1 cellular context compared by ENCODE assay signal in the genomic region with DNA sequence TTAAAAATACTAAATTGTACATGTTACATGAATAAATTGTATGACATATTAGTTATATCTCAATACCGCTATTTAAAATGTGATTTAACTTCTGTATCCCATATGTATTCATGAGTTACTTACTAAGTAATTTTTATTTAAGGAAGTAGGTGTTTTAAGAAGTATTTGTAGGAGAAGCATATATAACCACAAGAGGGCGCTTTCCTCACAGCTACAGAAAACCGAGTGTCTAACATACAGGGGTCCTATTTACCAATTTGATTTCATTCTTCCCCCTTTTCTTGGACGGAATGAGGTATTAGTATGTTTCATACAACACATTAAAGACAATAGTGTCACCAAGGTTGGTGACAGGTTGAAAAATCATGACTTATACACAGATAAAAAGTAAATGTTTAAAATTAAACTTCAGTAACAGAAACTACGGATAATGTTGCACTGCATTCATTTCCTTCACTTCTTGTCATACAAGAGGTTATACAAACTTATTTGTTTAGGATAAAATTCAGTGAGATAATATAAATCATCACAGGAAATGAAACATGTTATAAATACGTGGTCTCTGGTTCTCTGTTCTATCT.
TF ChIP-seq lines count a peak whose summit lies in the region.

No MANE protein-coding gene starts in this region.

TF ChIP-seq in IMR-90, 13 proteins besides CTCF, POLR2A, EP300 and RAD21 (continued from another document):
- peak; percentile 86 for TF ChIP-seq SMC3 (IDR thresholded peaks at IDR 0.05; ENCODE audit: low read depth, low read length)
- TF ChIP-seq BHLHE40 (IDR thresholded peaks at IDR 0.05; ENCODE audit: low read depth, low read length) = no peak
